ENCODE assay signal across 9 cellular contexts in the genomic region with DNA sequence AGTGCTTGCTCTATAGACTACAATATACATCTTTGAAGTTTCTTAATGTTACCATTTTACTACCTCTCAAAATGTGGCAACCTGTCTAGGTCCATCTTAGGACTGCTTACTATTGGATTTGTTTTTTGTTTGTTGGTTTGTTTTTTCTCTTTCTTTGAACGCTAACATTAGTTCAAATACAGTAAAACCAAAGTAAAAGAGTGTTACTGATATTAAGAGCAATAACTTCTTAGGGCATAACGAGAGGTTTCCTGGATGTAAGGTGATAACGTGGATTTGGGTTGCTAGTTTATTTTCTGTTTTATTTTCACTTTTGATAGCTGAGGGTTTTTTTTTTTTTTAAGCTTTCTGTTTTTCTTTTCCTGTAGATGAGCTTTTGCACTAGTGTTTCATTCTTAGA. TPM values are rescaled to one million over a fixed set of nuclear protein-coding genes. Genes with fewer than 3 reads are reported as not detected.
DNase-seq lines count a peak whose midpoint lies in the region; ATAC-seq, FAIRE-seq and TF ChIP-seq lines count a peak whose summit lies in the region.
"Had no signal": no experiment of that assay in that cellular context is flagged by ENCODE, and none has a peak within 500 bp of the region (broad histone marks: within the 10 kb centered on the region; RNA-seq: fewer than 3 reads in every experiment).

No MANE protein-coding gene starts in this region.

- 62% methylated on average over 3 of the region's 3 CpGs for WGBS in hepatocyte (ENCODE audit: low lambda C conversion rate, missing lambda C conversion rate)

- H3K27ac ChIP-seq in hepatocyte = no peak overlapping the region

- TF ChIP-seq CTCF in GM13976 (IDR thresholded peaks at IDR 0.05; ENCODE audit: borderline replicate concordance, control extremely low read depth, extremely low read depth, insufficient read depth, missing control alignments) (no peak), hepatocyte (IDR thresholded peaks at IDR 0.05; ENCODE audit: poor library complexity) (no peak)

- H3K4me2 ChIP-seq in hepatocyte = no peak overlapping the region

- H3K9me2 ChIP-seq in hepatocyte (replicated peaks; ENCODE audit: insufficient read depth) = no peaks in the 10 kb centered on the region

- H3K36me3 ChIP-seq in hepatocyte (replicated peaks; ENCODE audit: insufficient read depth, low read depth) = no peaks in the 10 kb centered on the region

- in situ Hi-C loops in GM13976 (cut with MboI; ENCODE audit: low sequenced_read_pairs, unreplicated experiment) = no loop called here

- intact Hi-C loops in head of caudate nucleus (cut with DNase I) = no loop called here

- no peak overlapping the region for H2AFZ ChIP-seq in hepatocyte

- H3K79me2 ChIP-seq in hepatocyte = peaks cover 2% of the 10 kb centered on the region

- H3K9me3 ChIP-seq in hepatocyte (ENCODE audit: low read depth) = no peaks in the 10 kb centered on the region

- no peak overlapping the region for H3K4me3 ChIP-seq in hepatocyte

- peak; percentile 70 for FAIRE-seq in endometrium (lab: Jason Lieb, UNC)
- no peak for FAIRE-seq in HTR-8/SVneo (lab: Jason Lieb, UNC)

- no peaks in the 10 kb centered on the region for H3K27me3 ChIP-seq in hepatocyte

- H3K4me1 ChIP-seq in hepatocyte (ENCODE audit: insufficient read depth) = no peaks in the 10 kb centered on the region

- ATAC-seq in GM19452 (IDR thresholded peaks at IDR 0.05; ENCODE audit: unreplicated experiment) (peak; percentile 84), HG03196 (IDR thresholded peaks at IDR 0.05; ENCODE audit: unreplicated experiment) (peak; percentile 69)

- H4K20me1 ChIP-seq in hepatocyte (ENCODE audit: insufficient read depth, poor library complexity, severe bottlenecking) = no peaks in the 10 kb centered on the region

- DNase-seq in GM13976 (ENCODE audit: low spot score) = peak; percentile 55
- no peak for DNase-seq in HTR-8/SVneo (ENCODE audit: insufficient read length, low spot score)
- DNase-seq in NOMO-1 treated with dmso at 0.1 percent for 144 hours (lab: John Stamatoyannopoulos, UW; ENCODE audit: unreplicated experiment) = no peak
- DNase-seq in head of caudate nucleus = no peak
- DNase-seq in hepatocyte (ENCODE audit: low spot score) = no peak
- DNase-seq: activated effector memory CD4-positive, alpha-beta T cell treated with Interleukin-2 at 50 U/mL for 16 hours had no signal

RNA-seq across cellular contexts. Expression of a gene that starts 43.6 kb away (rescaled TPM):
- total RNA-seq in hepatocyte = 36.3 and 52.0 TPM in 2 replicates
- polyA plus RNA-seq in hepatocyte = 24.6 and 26.7 TPM in 2 replicates
